ENCODE assay signal across 10 cellular contexts in genomic region chr1:199226163-199226562, GRCh38.
DNase-seq lines count a peak whose midpoint lies in the region; TF ChIP-seq lines count a peak whose summit lies in the region.
"Had no signal": no experiment of that assay in that cellular context is flagged by ENCODE, and none has a peak within 500 bp of the region (broad histone marks: within the 10 kb centered on the region; RNA-seq: fewer than 3 reads in every experiment).

No MANE protein-coding gene starts in this region.

- no peaks in the 10 kb centered on the region for H3K36me3 Mint-ChIP-seq in chondrocyte (ENCODE audit: low read depth)

- peak overlapping the region; percentile 3 for H3K4me3 Mint-ChIP-seq in chondrocyte (ENCODE audit: unreplicated experiment)

- H3K9me3 Mint-ChIP-seq in chondrocyte (ENCODE audit: low read depth): peaks cover 8% of the 10 kb centered on the region
- H3K9me3 Mint-ChIP-seq: IgD-negative memory B cell had no signal

- no peak for TF ChIP-seq CTCF in chondrocyte (IDR thresholded peaks at IDR 0.05)

- DNase-seq in stimulated activated CD4-positive, alpha-beta T cell treated with anti-CD3 and anti-CD28 coated beads, Interleukin-15, amount 100 ng/mL, for 24 hours: peak; percentile 48
- DNase-seq in stimulated activated CD4-positive, alpha-beta T cell treated with anti-CD3 and anti-CD28 coated beads, Interleukin-12 subunit alpha, Interleukin-12 subunit beta, amount 100 ng/mL, for 4 hours: no peak
- DNase-seq in M059J (ENCODE audit: low read depth) (peak; percentile 75), chondrocyte (ENCODE audit: low spot score) (no peak), stromal cell of bone marrow (ENCODE audit: low read depth) (peak; percentile 3), mesenteric fat pad (ENCODE audit: low spot score) (no peak), globus pallidus (ENCODE audit: low spot score) (no peak), medulla oblongata (ENCODE audit: extremely low spot score) (no peak)
- DNase-seq: upper lobe of right lung had no signal

- H3K27me3 Mint-ChIP-seq in chondrocyte (ENCODE audit: low read depth): no peaks in the 10 kb centered on the region

- H3K27ac Mint-ChIP-seq in chondrocyte (ENCODE audit: unreplicated experiment): peak overlapping the region; percentile 69

- peaks cover 16% of the 10 kb centered on the region for H3K4me1 Mint-ChIP-seq in chondrocyte (ENCODE audit: low read depth)

Comparison
In these comparisons a context has a peak if more than half of its experiments do, and no peak if none do; other contexts are left out.
1. DNase-seq: peak in stimulated activated CD4-positive, alpha-beta T cell treated with anti-CD3 and anti-CD28 coated beads, Interleukin-15, amount 100 ng/mL, for 24 hours (single experiment), M059J (single experiment) and stromal cell of bone marrow (single experiment); none in stimulated activated CD4-positive, alpha-beta T cell treated with anti-CD3 and anti-CD28 coated beads, Interleukin-12 subunit alpha, Interleukin-12 subunit beta, amount 100 ng/mL, for 4 hours (single experiment), chondrocyte (single experiment), mesenteric fat pad (single experiment), globus pallidus (single experiment) and medulla oblongata (single experiment).